In genomic region chr11:67420646-67421420, GRCh38 we compare ENCODE assay signal across 8 cellular contexts. TPM values are rescaled to one million over a fixed set of nuclear protein-coding genes. Genes with fewer than 3 reads are reported as not detected.
A peak's percentile ranks its signal among the peaks of the same experiment; 100 is the strongest.
DNase-seq lines count a peak whose midpoint lies in the region; ATAC-seq, FAIRE-seq and TF ChIP-seq lines count a peak whose summit lies in the region.

No MANE protein-coding gene starts in this region.

- H3K4me2 ChIP-seq in keratinocyte (ENCODE audit: control insufficient read depth, extremely low read depth, insufficient read depth, low read depth, low read length): peak overlapping the region; percentile 78

- no peak for TF ChIP-seq CTCF in AG04449 (IDR thresholded peaks at IDR 0.05; ENCODE audit: insufficient read depth, low read length, missing control alignments)
- no peak for TF ChIP-seq CTCF in keratinocyte (optimal IDR thresholded peaks at IDR 0.05 in 1 of 3, IDR thresholded peaks at IDR 0.05 in 1 of 3, conservative IDR thresholded peaks at IDR 0.05 in 1 of 3; ENCODE audit: extremely low read depth in 1 of 3, insufficient read depth in 2 of 3, low read length in 3 of 3)

- H3K9me1 ChIP-seq in keratinocyte (ENCODE audit: control insufficient read depth, extremely low read depth, insufficient read depth, low read length): no peaks in the 10 kb centered on the region

- no peaks in the 10 kb centered on the region for H3K36me3 ChIP-seq in keratinocyte (ENCODE audit: control insufficient read depth in 2 of 2, extremely low read depth in 1 of 2, insufficient read depth in 2 of 2, low read length in 2 of 2)

- H3K4me3 ChIP-seq in AG04449 (ENCODE audit: low read depth, low read length) (peak overlapping the region; percentile 54), keratinocyte (ENCODE audit: control insufficient read depth in 2 of 3, extremely low read depth in 1 of 3, insufficient read depth in 2 of 3, low read depth in 1 of 3, low read length in 3 of 3) (peak overlapping the region; percentile 25 to 68 (median 59))

- H2AFZ ChIP-seq in keratinocyte (ENCODE audit: control insufficient read depth, low read length): peak overlapping the region; percentile 73

- no peaks in the 10 kb centered on the region for H4K20me1 ChIP-seq in keratinocyte (ENCODE audit: control insufficient read depth, extremely low read depth, insufficient read depth, low read length)

- CTCF ChIA-PET in AG04449 (lab: Yijun Ruan, JAX): interaction anchor here (1.3 to 4.2 kb wide), 2 partner anchors 19 to 103 kb away, joined by 3 to 28 read pairs; partner anchors contain the start of gene PPP1CA

- H3K9ac ChIP-seq in keratinocyte (ENCODE audit: control insufficient read depth, extremely low read depth, insufficient read depth, low read length): peak overlapping the region; percentile 56

- ATAC-seq in GM18909 (IDR thresholded peaks at IDR 0.05; ENCODE audit: poor library complexity, unreplicated experiment) (peak; percentile 82), HG03196 (IDR thresholded peaks at IDR 0.05; ENCODE audit: unreplicated experiment) (peak; percentile 86)

- POLR2A ChIA-PET in AG04449 (lab: Yijun Ruan, JAX): no interaction called here

- H3K27ac ChIP-seq in caudate nucleus (ENCODE audit: low read depth, low read length) (peak overlapping the region; percentile 58), keratinocyte (ENCODE audit: control insufficient read depth, insufficient read depth, low read length) (no peak overlapping the region)

- H3K9me3 ChIP-seq in keratinocyte (ENCODE audit: control insufficient read depth, low read depth, low read length): no peaks in the 10 kb centered on the region

- dilution Hi-C loops in keratinocyte (cut with MboI; ENCODE audit: extremely low pct_ligation_motif_present, low sequenced_read_pairs): no loop called here

- H3K4me1 ChIP-seq in keratinocyte (ENCODE audit: control insufficient read depth, extremely low read depth, insufficient read depth, low read length): peaks cover 22% of the 10 kb centered on the region

- H3K79me2 ChIP-seq in keratinocyte (ENCODE audit: control insufficient read depth, insufficient read depth, low read length): no peaks in the 10 kb centered on the region

- FAIRE-seq in keratinocyte (lab: Jason Lieb, UNC): no peak

- peaks cover 4% of the 10 kb centered on the region for H3K27me3 ChIP-seq in keratinocyte (ENCODE audit: control insufficient read depth, extremely low read depth, insufficient read depth, low read length)

- peak; percentile 7 for DNase-seq in AG04449 (ENCODE audit: low read depth, low spot score)
- DNase-seq in NCI-H345 (lab: John Stamatoyannopoulos, UW): peak; percentile 92
- DNase-seq in activated CD4-positive, CD25-positive, alpha-beta regulatory T cell (lab: John Stamatoyannopoulos, UW): peak; percentile 98 to 99 (median 99)
- peak in 60 of 61 donors; percentile 39 to 97 (median 88) for DNase-seq in caudate nucleus (lab: John Stamatoyannopoulos, UW)
- DNase-seq in keratinocyte (ENCODE audit: low read depth, low spot score): peak; percentile 80
- DNase-seq in stimulated activated CD4-positive, alpha-beta T cell treated with anti-CD3 and anti-CD28 coated beads, Interleukin-12 subunit alpha, Interleukin-12 subunit beta, amount 100 ng/mL, for 48 hours (ENCODE audit: low read depth in 2 of 3, low spot score in 1 of 3): peak; percentile 97 to 99 (median 97)

RNA-seq across cellular contexts. Expression of gene CARNS1, which starts 5.4 kb away (rescaled TPM):
- not detected in 3 replicates for polyA plus RNA-seq in keratinocyte
- not detected for polyA plus RNA-seq in keratinocyte (2011; ENCODE audit: low read depth)
- 0.01 TPM in 1 of 2 replicates, not detected in the other for polyA plus RNA-seq in keratinocyte (2011; cell fraction: cytosol; rRNA removed)
- polyA plus RNA-seq in keratinocyte (2011; cell fraction: nucleus; rRNA removed): 0.06 and 0.07 TPM in 2 replicates
- polyA plus RNA-seq in keratinocyte (2012; ENCODE audit: low replicate concordance): 0.04 TPM in 1 of 2 replicates, not detected in the other
- polyA minus RNA-seq in keratinocyte: not detected in 3 replicates
- polyA minus RNA-seq in keratinocyte (2011; cell fraction: cytosol; rRNA and poly(A)+ RNA removed): not detected
- not detected in 2 replicates for polyA minus RNA-seq in keratinocyte (2011; cell fraction: nucleus; rRNA and poly(A)+ RNA removed)

RNA-seq across cellular contexts. Expression of gene RPS6KB2, which starts 7.5 kb away (rescaled TPM):
- 59.5 to 83.0 TPM (median 61.4 TPM) in 3 replicates for polyA plus RNA-seq in keratinocyte
- polyA plus RNA-seq in keratinocyte (2011; ENCODE audit: low read depth): 31.4 TPM
- polyA plus RNA-seq in keratinocyte (2011; cell fraction: cytosol; rRNA removed): 59.2 and 96.9 TPM in 2 replicates
- polyA plus RNA-seq in keratinocyte (2011; cell fraction: nucleus; rRNA removed): 58.7 and 66.4 TPM in 2 replicates
- polyA plus RNA-seq in keratinocyte (2012; ENCODE audit: low replicate concordance): 62.6 and 62.9 TPM in 2 replicates
- 74.5 to 116 TPM (median 91.3 TPM) in 3 replicates for polyA minus RNA-seq in keratinocyte
- 93.2 TPM for polyA minus RNA-seq in keratinocyte (2011; cell fraction: cytosol; rRNA and poly(A)+ RNA removed)
- polyA minus RNA-seq in keratinocyte (2011; cell fraction: nucleus; rRNA and poly(A)+ RNA removed): 25.1 and 36.3 TPM in 2 replicates

RNA-seq across cellular contexts. Expression of gene PTPRCAP, which starts 16.6 kb away (rescaled TPM):
- polyA plus RNA-seq in keratinocyte: 0.10 TPM in 1 of 3 replicates, not detected in the others
- polyA plus RNA-seq in keratinocyte (2011; ENCODE audit: low read depth): 0.46 TPM
- polyA plus RNA-seq in keratinocyte (2011; cell fraction: cytosol; rRNA removed): not detected in 2 replicates
- 0.25 and 0.27 TPM in 2 replicates for polyA plus RNA-seq in keratinocyte (2011; cell fraction: nucleus; rRNA removed)
- 0.34 TPM in 1 of 2 replicates, not detected in the other for polyA plus RNA-seq in keratinocyte (2012; ENCODE audit: low replicate concordance)
- not detected in 3 replicates for polyA minus RNA-seq in keratinocyte
- not detected for polyA minus RNA-seq in keratinocyte (2011; cell fraction: cytosol; rRNA and poly(A)+ RNA removed)
- polyA minus RNA-seq in keratinocyte (2011; cell fraction: nucleus; rRNA and poly(A)+ RNA removed): not detected in 2 replicates

RNA-seq across cellular contexts. Expression of gene TBC1D10C, which starts 16.9 kb away (rescaled TPM):
- not detected in 3 replicates for polyA plus RNA-seq in keratinocyte
- polyA plus RNA-seq in keratinocyte (2011; ENCODE audit: low read depth): not detected
- polyA plus RNA-seq in keratinocyte (2011; cell fraction: cytosol; rRNA removed): not detected in 2 replicates
- not detected in 2 replicates for polyA plus RNA-seq in keratinocyte (2011; cell fraction: nucleus; rRNA removed)
- 0.06 TPM in 1 of 2 replicates, not detected in the other for polyA plus RNA-seq in keratinocyte (2012; ENCODE audit: low replicate concordance)
- not detected in 3 replicates for polyA minus RNA-seq in keratinocyte
- not detected for polyA minus RNA-seq in keratinocyte (2011; cell fraction: cytosol; rRNA and poly(A)+ RNA removed)
- not detected in 2 replicates for polyA minus RNA-seq in keratinocyte (2011; cell fraction: nucleus; rRNA and poly(A)+ RNA removed)

RNA-seq across cellular contexts. Expression of gene PPP1CA, which starts 19.2 kb away (rescaled TPM):
- 122 to 235 TPM (median 129 TPM) in 3 replicates for polyA plus RNA-seq in keratinocyte
- 74.6 TPM for polyA plus RNA-seq in keratinocyte (2011; ENCODE audit: low read depth)
- 94.3 and 169 TPM in 2 replicates for polyA plus RNA-seq in keratinocyte (2011; cell fraction: cytosol; rRNA removed)
- polyA plus RNA-seq in keratinocyte (2011; cell fraction: nucleus; rRNA removed): 65.5 and 68.2 TPM in 2 replicates
- polyA plus RNA-seq in keratinocyte (2012; ENCODE audit: low replicate concordance): 94.0 and 183 TPM in 2 replicates
- 120 to 247 TPM (median 124 TPM) in 3 replicates for polyA minus RNA-seq in keratinocyte
- 118 TPM for polyA minus RNA-seq in keratinocyte (2011; cell fraction: cytosol; rRNA and poly(A)+ RNA removed)
- polyA minus RNA-seq in keratinocyte (2011; cell fraction: nucleus; rRNA and poly(A)+ RNA removed): 28.2 and 28.8 TPM in 2 replicates

Comparison
In these comparisons a context has a peak if more than half of its experiments do, and no peak if none do; other contexts are left out.
1. DNase-seq: peak in every context shown above with its lines; median percentile 99 in activated CD4-positive, CD25-positive, alpha-beta regulatory T cell; 97 in stimulated activated CD4-positive, alpha-beta T cell treated with anti-CD3 and anti-CD28 coated beads, Interleukin-12 subunit alpha, Interleukin-12 subunit beta, amount 100 ng/mL, for 48 hours; 92 in NCI-H345; 88 in caudate nucleus; 80 in keratinocyte; 7 in AG04449.